1 cellular context compared by ENCODE assay signal in the genomic region with DNA sequence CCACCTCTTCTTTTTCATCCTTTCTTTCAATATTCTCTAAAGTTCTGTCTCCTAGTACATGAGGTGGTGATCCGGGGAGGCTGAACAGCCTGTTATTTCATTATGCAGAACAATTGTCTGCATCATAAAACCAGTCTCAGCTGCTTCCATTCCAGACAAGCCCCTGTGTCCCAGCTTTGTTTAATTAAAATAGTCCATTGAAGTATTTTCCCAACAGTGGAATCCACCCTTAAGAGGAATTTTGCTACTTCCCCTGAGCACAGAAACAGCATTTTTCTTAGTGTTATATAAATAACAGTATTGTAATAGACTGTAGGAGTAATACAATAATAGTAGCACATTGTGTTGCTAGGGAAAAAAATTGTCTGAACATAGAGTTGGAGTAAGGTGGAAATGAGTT.
TF ChIP-seq lines count a peak whose summit lies in the region.

No MANE protein-coding gene starts in this region.

TF ChIP-seq in K562, 482 proteins besides CTCF, POLR2A, EP300 and RAD21:
- TF ChIP-seq, protein P1, sequence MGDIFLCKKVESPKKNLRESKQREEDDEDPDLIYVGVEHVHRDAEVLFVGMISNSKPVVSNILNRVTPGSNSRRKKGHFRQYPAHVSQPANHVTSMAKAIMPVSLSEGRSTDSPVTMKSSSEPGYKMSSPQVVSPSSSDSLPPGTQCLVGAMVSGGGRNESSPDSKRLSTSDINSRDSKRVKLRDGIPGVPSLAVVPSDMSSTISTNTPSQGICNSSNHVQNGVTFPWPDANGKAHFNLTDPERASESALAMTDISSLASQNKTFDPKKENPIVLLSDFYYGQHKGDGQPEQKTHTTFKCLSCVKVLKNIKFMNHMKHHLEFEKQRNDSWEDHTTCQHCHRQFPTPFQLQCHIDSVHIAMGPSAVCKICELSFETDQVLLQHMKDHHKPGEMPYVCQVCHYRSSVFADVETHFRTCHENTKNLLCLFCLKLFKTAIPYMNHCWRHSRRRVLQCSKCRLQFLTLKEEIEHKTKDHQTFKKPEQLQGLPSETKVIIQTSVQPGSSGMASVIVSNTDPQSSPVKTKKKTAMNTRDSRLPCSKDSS (IDR thresholded peaks at IDR 0.05; ENCODE audit: low read depth, partially characterized antibody) = no peak
- 0 out of 2 replicates have a peak, but pooled peaks have one; percentile 4 for TF ChIP-seq MTA3 (IDR thresholded peaks at IDR 0.05; ENCODE audit: borderline replicate concordance)
